ENCODE assay signal across 27 cellular contexts in genomic region chr6:4884646-4885427, GRCh38.
DNase-seq lines count a peak whose midpoint lies in the region; ATAC-seq and TF ChIP-seq lines count a peak whose summit lies in the region.
"Had no signal": no experiment of that assay in that cellular context is flagged by ENCODE, and none has a peak within 500 bp of the region (broad histone marks: within the 10 kb centered on the region; RNA-seq: fewer than 3 reads in every experiment).

No MANE protein-coding gene starts in this region.

- H2AFZ ChIP-seq in H9 (ENCODE audit: low read length) (no peak overlapping the region), OCI-LY1 (ENCODE audit: low read length) (no peak overlapping the region)

- H2BK20ac ChIP-seq in H9 (ENCODE audit: low read depth, low read length, poor library complexity, severe bottlenecking), result no peak overlapping the region

- no peak overlapping the region for H3K14ac ChIP-seq in H9 (ENCODE audit: insufficient read depth, low read length)

- H3K4me1 Mint-ChIP-seq in H9 (peaks cover 58 to 71% of the 10 kb centered on the region in 2 experiments), naive B cell (peaks cover 73 to 79% (median 78%) of the 10 kb centered on the region in 3 donors)
- H3K4me1 Mint-ChIP-seq: mesothelial cell of epicardium had no signal

- H4K8ac ChIP-seq in H9 (replicated peaks; ENCODE audit: insufficient read length, low read depth, low read length), result no peak overlapping the region

- no peak overlapping the region for H2BK120ac ChIP-seq in H9 (ENCODE audit: low read depth, low read length, poor library complexity, severe bottlenecking)

- H3K27me3 Mint-ChIP-seq in H9 (ENCODE audit: low read depth), result no peaks in the 10 kb centered on the region
- H3K27me3 Mint-ChIP-seq in naive B cell, result no peaks in the 10 kb centered on the region
- H3K27me3 Mint-ChIP-seq: activated CD4-positive, alpha-beta T cell treated with anti-CD3 and anti-CD28 coated beads, Interleukin-2, amount 10 ng/mL, durations not matched to agents 24 days and 14 days; CD4-positive, alpha-beta T cell; natural killer cell treated with Interleukin-12 subunit alpha and Interleukin-12 subunit beta and Interleukin-15 and Interleukin-18, amount 100 ng/mL, for 72 hours had no signal

- H3K79me2 ChIP-seq in H9 (ENCODE audit: insufficient read depth, low read length) (peaks cover 49% of the 10 kb centered on the region), OCI-LY1 (ENCODE audit: insufficient read depth, low read length) (peaks cover 14% of the 10 kb centered on the region; the same call in 1 of the 2 replicates)

- no peak for DNase-seq in H9
- no peak for DNase-seq in naive B cell
- DNase-seq in upper lobe of left lung, result no peak
- no peak for DNase-seq in brain microvascular endothelial cell
- no peak for DNase-seq in testis
- DNase-seq: activated CD4-positive, alpha-beta T cell treated with anti-CD3 and anti-CD28 coated beads, Interleukin-2, amount 10 ng/mL, durations not matched to agents 24 days and 14 days; activated naive CD4-positive, alpha-beta T cell treated with anti-CD3 and anti-CD28 coated beads for 36 hours; activated T-cell treated with anti-CD3 and anti-CD28 coated beads, Interleukin-2, amount 50 U/mL, for 48 hours; CD4-positive, alpha-beta T cell; DMS 273 treated with DMSO at 0.1 percent for 48 hours; immature natural killer cell; NCI-H1105 treated with DMSO at 0.1 percent for 48 hours; NCI-H2029 treated with DMSO at 0.1 percent for 48 hours; NCI-H510A; spleen; stimulated activated CD4-positive, alpha-beta T cell treated with anti-CD3 and anti-CD28 coated beads, Interleukin-4, amount 100 ng/mL, for 1 hour; stimulated activated naive CD4-positive, alpha-beta T cell treated with Interleukin-2 at 50 U/mL for 16 hours; T-helper 2 cell had no signal

- H4K20me1 ChIP-seq in H9 (ENCODE audit: control insufficient read depth, insufficient read depth, insufficient read length), result no peaks in the 10 kb centered on the region
- H4K20me1 ChIP-seq in OCI-LY1 (ENCODE audit: insufficient read depth, low read length), result no peaks in the 10 kb centered on the region

- no peak for TF ChIP-seq EP300 in upper lobe of left lung (IDR thresholded peaks at IDR 0.05)

- H2BK15ac ChIP-seq in H9 (ENCODE audit: low read depth, low read length), result no peak overlapping the region

- in situ Hi-C loops in brain microvascular endothelial cell (cut with HindIII; ENCODE audit: low pct_ligation_motif_present, low sequenced_read_pairs), result no loop called here

- no peaks in the 10 kb centered on the region for H3K9me3 ChIP-seq in H9 (ENCODE audit: control insufficient read depth, low read depth, low read length)
- peaks cover 3% of the 10 kb centered on the region; the same call in 1 of the 2 replicates for H3K9me3 ChIP-seq in OCI-LY1 (ENCODE audit: low read length)
- H3K9me3 ChIP-seq in upper lobe of left lung, result no peaks in the 10 kb centered on the region
- H3K9me3 ChIP-seq in testis, result no peaks in the 10 kb centered on the region
- H3K9me3 ChIP-seq: spleen, thoracic aorta had no signal

- peak overlapping the region in 2 of 3 experiments; percentile 3 to 64; a peak in 1 of 7 replicates for H3K27ac Mint-ChIP-seq in H9
- H3K27ac Mint-ChIP-seq in naive B cell, result peak overlapping the region; percentile 31 to 77 (median 59)
- H3K27ac Mint-ChIP-seq: activated CD4-positive, alpha-beta T cell treated with anti-CD3 and anti-CD28 coated beads, Interleukin-2, amount 10 ng/mL, durations not matched to agents 24 days and 14 days; activated naive CD4-positive, alpha-beta T cell treated with anti-CD3 and anti-CD28 coated beads for 36 hours; CD4-positive, alpha-beta T cell; immature natural killer cell; mesothelial cell of epicardium; natural killer cell treated with Interleukin-12 subunit alpha and Interleukin-12 subunit beta and Interleukin-15 and Interleukin-18, amount 100 ng/mL, for 72 hours had no signal

- H3K23ac ChIP-seq in H9 (ENCODE audit: insufficient read length, low read depth, low read length), result no peak overlapping the region

- no peak overlapping the region for H3K56ac ChIP-seq in H9 (ENCODE audit: insufficient read length, low read depth, low read length)

- H3K4me3 Mint-ChIP-seq in H9 (no peak overlapping the region; a peak in 1 of 5 replicates), naive B cell (peak overlapping the region; percentile 23 to 72 (median 52))
- H3K4me3 Mint-ChIP-seq: activated CD4-positive, alpha-beta T cell treated with anti-CD3 and anti-CD28 coated beads, Interleukin-2, amount 10 ng/mL, durations not matched to agents 24 days and 14 days; activated naive CD4-positive, alpha-beta T cell treated with anti-CD3 and anti-CD28 coated beads for 36 hours; CD4-positive, alpha-beta T cell; immature natural killer cell; mesothelial cell of epicardium; natural killer cell treated with Interleukin-12 subunit alpha and Interleukin-12 subunit beta and Interleukin-15 and Interleukin-18, amount 100 ng/mL, for 72 hours had no signal

- H3K4me2 ChIP-seq in H9 (ENCODE audit: insufficient read depth, insufficient read length, low read length) (no peak overlapping the region), OCI-LY1 (ENCODE audit: low read length) (0 out of 2 replicates have a peak overlapping the region, but pooled peaks have one; percentile 11)

- TF ChIP-seq POLR2A in upper lobe of left lung (IDR thresholded peaks at IDR 0.05) (no peak), testis (IDR thresholded peaks at IDR 0.05) (no peak)

- no CpG with 5 or more reads among the region's 8 CpGs for WGBS in H9 (ENCODE audit: extremely low coverage, insufficient read length, low lambda C conversion rate)
- WGBS in upper lobe of left lung, 2 donors, result 82 to 93% methylated on average over 8 of the region's 8 CpGs
- 84 to 86% methylated on average over 8 of the region's 8 CpGs for WGBS in testis, 2 donors

- H3K9ac ChIP-seq in H9 (ENCODE audit: extremely low read depth, insufficient read length, low read length) (no peak overlapping the region), OCI-LY1 (ENCODE audit: low read length) (no peak overlapping the region)

- no peaks in the 10 kb centered on the region for H3K9me2 ChIP-seq in OCI-LY1 (ENCODE audit: low read depth, low read length)

- H4K91ac ChIP-seq in H9 (ENCODE audit: insufficient read length, low read depth, low read length), result no peak overlapping the region

- H3K27ac ChIP-seq in H9 (ENCODE audit: insufficient read length, low read depth, low read length) (no peak overlapping the region), OCI-LY1 (ENCODE audit: low read depth, low read length, poor library complexity, severe bottlenecking) (peak overlapping the region; percentile 33), upper lobe of left lung (no peak overlapping the region), brain microvascular endothelial cell (no peak overlapping the region), testis (no peak overlapping the region)
- H3K27ac ChIP-seq: coronary artery, thoracic aorta had no signal

- no peaks in the 10 kb centered on the region for H3F3A ChIP-seq in OCI-LY1 (ENCODE audit: insufficient read depth, low read length)

- H2BK12ac ChIP-seq in H9 (ENCODE audit: insufficient read length, low read depth, low read length), result no peak overlapping the region

- no peak overlapping the region for H3K4ac ChIP-seq in H9 (ENCODE audit: low read depth, low read length)

- intact Hi-C loops in testis (cut with DNase I; ENCODE audit: low total_unique reads), result no loop called here

- H3K27me3 ChIP-seq in H9 (ENCODE audit: insufficient read depth, low read length) (no peaks in the 10 kb centered on the region), OCI-LY1 (ENCODE audit: insufficient read depth, low read length) (no peaks in the 10 kb centered on the region), upper lobe of left lung (no peaks in the 10 kb centered on the region), brain microvascular endothelial cell (replicated peaks) (no peaks in the 10 kb centered on the region), testis (no peaks in the 10 kb centered on the region)
- H3K27me3 ChIP-seq: spleen had no signal

- H3K79me1 ChIP-seq in H9 (ENCODE audit: insufficient read depth, low read depth, low read length, poor library complexity, severe bottlenecking), result peaks cover 6% of the 10 kb centered on the region

- no peak overlapping the region for H2BK5ac ChIP-seq in H9 (ENCODE audit: insufficient read length, low read length)

- no peak overlapping the region for H3T11ph ChIP-seq in H9 (ENCODE audit: low read length)

- ATAC-seq in naive B cell (ENCODE audit: low read depth in 2 of 2) (peak; percentile 68 to 80), upper lobe of left lung (ENCODE audit: low FRiP score in 2 of 2) (no peak)
- ATAC-seq: esophagus mucosa; left lobe of liver; natural killer cell treated with Interleukin-12 subunit alpha and Interleukin-12 subunit beta and Interleukin-15 and Interleukin-18, amount 100 ng/mL, for 72 hours; SK-N-SH treated with all-trans-retinoic acid at 6 μM for 48 hours had no signal

- no peak overlapping the region for H3K18ac ChIP-seq in H9 (ENCODE audit: insufficient read length, low read depth, low read length)

- H3K4me1 ChIP-seq in H9 (ENCODE audit: insufficient read depth, low read length), result peaks cover 13% of the 10 kb centered on the region; the same call in 1 of the 2 replicates
- peaks cover 17% of the 10 kb centered on the region for H3K4me1 ChIP-seq in OCI-LY1 (ENCODE audit: insufficient read depth, low read length, severe bottlenecking)
- H3K4me1 ChIP-seq in upper lobe of left lung, result peaks cover 0 to 6% (median 0%) of the 10 kb centered on the region in 4 donors
- no peaks in the 10 kb centered on the region for H3K4me1 ChIP-seq in testis

- H3K36me3 ChIP-seq in OCI-LY1 (ENCODE audit: insufficient read depth, low read length) (no peaks in the 10 kb centered on the region), upper lobe of left lung (no peaks in the 10 kb centered on the region), brain microvascular endothelial cell (replicated peaks) (no peaks in the 10 kb centered on the region), testis (ENCODE audit: low read depth, missing control alignments) (no peaks in the 10 kb centered on the region)
- H3K36me3 ChIP-seq: spleen, thoracic aorta had no signal

- H2AK5ac ChIP-seq in H9 (ENCODE audit: insufficient read length, low read length), result no peak overlapping the region

- H3K9me3 Mint-ChIP-seq in H9, result no peaks in the 10 kb centered on the region
- H3K9me3 Mint-ChIP-seq in naive B cell, result peaks cover 0 to 13% (median 3%) of the 10 kb centered on the region in 7 donors
- H3K9me3 Mint-ChIP-seq: CD4-positive, alpha-beta T cell; immature natural killer cell; natural killer cell treated with Interleukin-12 subunit alpha and Interleukin-12 subunit beta and Interleukin-15 and Interleukin-18, amount 100 ng/mL, for 72 hours had no signal

- TF ChIP-seq CTCF in H9 (conservative IDR thresholded peaks at IDR 0.05) (no peak), OCI-LY1 (IDR thresholded peaks at IDR 0.05; ENCODE audit: low read length) (no peak), upper lobe of left lung (IDR thresholded peaks at IDR 0.05) (no peak), brain microvascular endothelial cell (IDR thresholded peaks at IDR 0.05; ENCODE audit: low read depth, low read length, missing control alignments) (no peak), testis (IDR thresholded peaks at IDR 0.05) (no peak)

- H4K5ac ChIP-seq in H9 (ENCODE audit: insufficient read length, low read depth, low read length), result no peak overlapping the region

- H3K36me3 Mint-ChIP-seq in H9 (ENCODE audit: insufficient read depth in 1 of 3, low read depth in 3 of 3) (no peaks in the 10 kb centered on the region), naive B cell (peaks cover 0 to 2% of the 10 kb centered on the region in 2 donors)
- H3K36me3 Mint-ChIP-seq: immature natural killer cell; natural killer cell treated with Interleukin-12 subunit alpha and Interleukin-12 subunit beta and Interleukin-15 and Interleukin-18, amount 100 ng/mL, for 72 hours had no signal

- no peaks in the 10 kb centered on the region for H3K23me2 ChIP-seq in H9 (ENCODE audit: insufficient read length, low read depth, low read length, poor library complexity, severe bottlenecking)

- H3K4me3 ChIP-seq in GM08714 (ENCODE audit: low read length) (peak overlapping the region; percentile 50; the same call in 1 of the 2 replicates), OCI-LY1 (ENCODE audit: low read depth, low read length, poor library complexity, severe bottlenecking) (no peak overlapping the region), upper lobe of left lung (no peak overlapping the region), brain microvascular endothelial cell (ENCODE audit: low read depth, low read length) (no peak overlapping the region), testis (no peak overlapping the region)
- H3K4me3 ChIP-seq: coronary artery, spleen, thoracic aorta had no signal

Comparison
In these comparisons a context has a peak if more than half of its experiments do, and no peak if none do; other contexts are left out.
1. H3K4me3 Mint-ChIP-seq: peak in naive B cell (8 of 8); none in H9 (0 of 2).
2. ATAC-seq: peak in naive B cell (2 of 2); none in upper lobe of left lung (0 of 2).